ENCODE assay signal across 1 cellular context in genomic region chr5:124962735-124963134, GRCh38.
TF ChIP-seq lines count a peak whose summit lies in the region.

No MANE protein-coding gene starts in this region.

TF ChIP-seq in WTC11, 78 proteins besides CTCF, POLR2A, EP300 and RAD21 (continued from another document):
- no peak for TF ChIP-seq ATF6 (CRISPR knock-in tag; IDR thresholded peaks at IDR 0.05)
- no peak for TF ChIP-seq CBFB (CRISPR knock-in tag; IDR thresholded peaks at IDR 0.05; ENCODE audit: low read depth)
- no peak for TF ChIP-seq USF1 (CRISPR knock-in tag; IDR thresholded peaks at IDR 0.05)
- TF ChIP-seq MYBL2 (CRISPR knock-in tag; IDR thresholded peaks at IDR 0.05) = no peak
- TF ChIP-seq JUN (CRISPR knock-in tag; IDR thresholded peaks at IDR 0.05) = no peak
- TF ChIP-seq ATF3 (CRISPR knock-in tag; conservative IDR thresholded peaks at IDR 0.05) = no peak
- no peak for TF ChIP-seq FOXJ3 (CRISPR knock-in tag; IDR thresholded peaks at IDR 0.05; ENCODE audit: borderline replicate concordance)
- no peak for TF ChIP-seq PRRX2 (CRISPR knock-in tag; IDR thresholded peaks at IDR 0.05)
- TF ChIP-seq E2F1 (CRISPR knock-in tag; IDR thresholded peaks at IDR 0.05) = no peak
- TF ChIP-seq ZMAT4 (CRISPR knock-in tag; IDR thresholded peaks at IDR 0.05) = no peak
- no peak for TF ChIP-seq ZNF281 (CRISPR knock-in tag; IDR thresholded peaks at IDR 0.05)
- no peak for TF ChIP-seq ESRRA (CRISPR knock-in tag; IDR thresholded peaks at IDR 0.05; ENCODE audit: borderline replicate concordance)
